ENCODE assay signal across 1 cellular context in the genomic region with DNA sequence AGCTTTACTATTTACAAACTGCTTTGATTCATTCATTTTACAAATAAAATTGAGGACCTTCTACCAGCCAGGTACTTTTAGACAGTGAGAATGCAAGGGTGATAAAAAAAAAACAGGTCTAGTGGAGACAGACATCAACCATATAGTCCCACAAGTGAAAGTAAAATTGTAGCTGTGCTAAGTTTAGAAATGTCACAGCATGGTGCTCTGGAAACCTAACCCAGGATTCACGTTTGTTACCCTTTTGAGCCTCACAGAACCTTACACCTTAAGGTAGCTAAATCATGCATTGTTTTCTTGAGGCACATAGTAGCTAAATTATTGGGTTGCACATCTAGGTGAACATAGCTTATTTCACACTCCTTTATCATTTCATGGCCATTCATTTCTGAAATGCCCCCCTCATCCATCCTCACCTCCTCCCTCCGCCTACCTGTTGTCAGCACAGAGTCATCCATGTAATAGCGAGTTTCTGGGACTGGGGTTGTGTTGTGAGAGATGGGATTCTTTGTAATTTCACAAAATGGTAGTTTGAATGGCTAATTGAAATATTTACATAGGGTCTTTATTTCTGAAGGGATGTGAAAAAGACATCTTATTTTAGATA.
TF ChIP-seq lines count a peak whose summit lies in the region.

No MANE protein-coding gene starts in this region.

TF ChIP-seq in GM23338, 12 proteins besides CTCF, POLR2A, EP300 and RAD21 (continued from another document):
- TF ChIP-seq, protein P1, sequence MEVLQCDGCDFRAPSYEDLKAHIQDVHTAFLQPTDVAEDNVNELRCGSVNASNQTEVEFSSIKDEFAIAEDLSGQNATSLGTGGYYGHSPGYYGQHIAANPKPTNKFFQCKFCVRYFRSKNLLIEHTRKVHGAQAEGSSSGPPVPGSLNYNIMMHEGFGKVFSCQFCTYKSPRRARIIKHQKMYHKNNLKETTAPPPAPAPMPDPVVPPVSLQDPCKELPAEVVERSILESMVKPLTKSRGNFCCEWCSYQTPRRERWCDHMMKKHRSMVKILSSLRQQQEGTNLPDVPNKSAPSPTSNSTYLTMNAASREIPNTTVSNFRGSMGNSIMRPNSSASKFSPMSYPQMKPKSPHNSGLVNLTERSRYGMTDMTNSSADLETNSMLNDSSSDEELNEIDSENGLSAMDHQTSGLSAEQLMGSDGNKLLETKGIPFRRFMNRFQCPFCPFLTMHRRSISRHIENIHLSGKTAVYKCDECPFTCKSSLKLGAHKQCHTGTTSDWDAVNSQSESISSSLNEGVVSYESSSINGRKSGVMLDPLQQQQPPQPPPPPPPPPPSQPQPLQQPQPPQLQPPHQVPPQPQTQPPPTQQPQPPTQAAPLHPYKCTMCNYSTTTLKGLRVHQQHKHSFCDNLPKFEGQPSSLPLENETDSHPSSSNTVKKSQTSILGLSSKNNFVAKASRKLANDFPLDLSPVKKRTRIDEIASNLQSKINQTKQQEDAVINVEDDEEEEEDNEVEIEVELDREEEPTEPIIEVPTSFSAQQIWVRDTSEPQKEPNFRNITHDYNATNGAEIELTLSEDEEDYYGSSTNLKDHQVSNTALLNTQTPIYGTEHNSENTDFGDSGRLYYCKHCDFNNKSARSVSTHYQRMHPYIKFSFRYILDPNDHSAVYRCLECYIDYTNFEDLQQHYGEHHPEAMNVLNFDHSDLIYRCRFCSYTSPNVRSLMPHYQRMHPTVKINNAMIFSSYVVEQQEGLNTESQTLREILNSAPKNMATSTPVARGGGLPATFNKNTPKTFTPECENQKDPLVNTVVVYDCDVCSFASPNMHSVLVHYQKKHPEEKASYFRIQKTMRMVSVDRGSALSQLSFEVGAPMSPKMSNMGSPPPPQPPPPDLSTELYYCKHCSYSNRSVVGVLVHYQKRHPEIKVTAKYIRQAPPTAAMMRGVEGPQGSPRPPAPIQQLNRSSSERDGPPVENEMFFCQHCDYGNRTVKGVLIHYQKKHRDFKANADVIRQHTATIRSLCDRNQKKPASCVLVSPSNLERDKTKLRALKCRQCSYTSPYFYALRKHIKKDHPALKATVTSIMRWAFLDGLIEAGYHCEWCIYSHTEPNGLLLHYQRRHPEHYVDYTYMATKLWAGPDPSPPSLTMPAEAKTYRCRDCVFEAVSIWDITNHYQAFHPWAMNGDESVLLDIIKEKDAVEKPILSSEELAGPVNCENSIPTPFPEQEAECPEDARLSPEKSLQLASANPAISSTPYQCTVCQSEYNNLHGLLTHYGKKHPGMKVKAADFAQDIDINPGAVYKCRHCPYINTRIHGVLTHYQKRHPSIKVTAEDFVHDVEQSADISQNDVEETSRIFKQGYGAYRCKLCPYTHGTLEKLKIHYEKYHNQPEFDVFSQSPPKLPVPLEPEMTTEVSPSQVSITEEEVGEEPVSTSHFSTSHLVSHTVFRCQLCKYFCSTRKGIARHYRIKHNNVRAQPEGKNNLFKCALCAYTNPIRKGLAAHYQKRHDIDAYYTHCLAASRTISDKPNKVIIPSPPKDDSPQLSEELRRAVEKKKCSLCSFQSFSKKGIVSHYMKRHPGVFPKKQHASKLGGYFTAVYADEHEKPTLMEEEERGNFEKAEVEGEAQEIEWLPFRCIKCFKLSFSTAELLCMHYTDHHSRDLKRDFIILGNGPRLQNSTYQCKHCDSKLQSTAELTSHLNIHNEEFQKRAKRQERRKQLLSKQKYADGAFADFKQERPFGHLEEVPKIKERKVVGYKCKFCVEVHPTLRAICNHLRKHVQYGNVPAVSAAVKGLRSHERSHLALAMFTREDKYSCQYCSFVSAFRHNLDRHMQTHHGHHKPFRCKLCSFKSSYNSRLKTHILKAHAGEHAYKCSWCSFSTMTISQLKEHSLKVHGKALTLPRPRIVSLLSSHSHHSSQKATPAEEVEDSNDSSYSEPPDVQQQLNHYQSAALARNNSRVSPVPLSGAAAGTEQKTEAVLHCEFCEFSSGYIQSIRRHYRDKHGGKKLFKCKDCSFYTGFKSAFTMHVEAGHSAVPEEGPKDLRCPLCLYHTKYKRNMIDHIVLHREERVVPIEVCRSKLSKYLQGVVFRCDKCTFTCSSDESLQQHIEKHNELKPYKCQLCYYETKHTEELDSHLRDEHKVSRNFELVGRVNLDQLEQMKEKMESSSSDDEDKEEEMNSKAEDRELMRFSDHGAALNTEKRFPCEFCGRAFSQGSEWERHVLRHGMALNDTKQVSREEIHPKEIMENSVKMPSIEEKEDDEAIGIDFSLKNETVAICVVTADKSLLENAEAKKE (CRISPR knock-in tag; IDR thresholded peaks at IDR 0.05): no peak
- TF ChIP-seq STAT1 (IDR thresholded peaks at IDR 0.05; ENCODE audit: unreplicated experiment): no peak
- TF ChIP-seq, protein P2, sequence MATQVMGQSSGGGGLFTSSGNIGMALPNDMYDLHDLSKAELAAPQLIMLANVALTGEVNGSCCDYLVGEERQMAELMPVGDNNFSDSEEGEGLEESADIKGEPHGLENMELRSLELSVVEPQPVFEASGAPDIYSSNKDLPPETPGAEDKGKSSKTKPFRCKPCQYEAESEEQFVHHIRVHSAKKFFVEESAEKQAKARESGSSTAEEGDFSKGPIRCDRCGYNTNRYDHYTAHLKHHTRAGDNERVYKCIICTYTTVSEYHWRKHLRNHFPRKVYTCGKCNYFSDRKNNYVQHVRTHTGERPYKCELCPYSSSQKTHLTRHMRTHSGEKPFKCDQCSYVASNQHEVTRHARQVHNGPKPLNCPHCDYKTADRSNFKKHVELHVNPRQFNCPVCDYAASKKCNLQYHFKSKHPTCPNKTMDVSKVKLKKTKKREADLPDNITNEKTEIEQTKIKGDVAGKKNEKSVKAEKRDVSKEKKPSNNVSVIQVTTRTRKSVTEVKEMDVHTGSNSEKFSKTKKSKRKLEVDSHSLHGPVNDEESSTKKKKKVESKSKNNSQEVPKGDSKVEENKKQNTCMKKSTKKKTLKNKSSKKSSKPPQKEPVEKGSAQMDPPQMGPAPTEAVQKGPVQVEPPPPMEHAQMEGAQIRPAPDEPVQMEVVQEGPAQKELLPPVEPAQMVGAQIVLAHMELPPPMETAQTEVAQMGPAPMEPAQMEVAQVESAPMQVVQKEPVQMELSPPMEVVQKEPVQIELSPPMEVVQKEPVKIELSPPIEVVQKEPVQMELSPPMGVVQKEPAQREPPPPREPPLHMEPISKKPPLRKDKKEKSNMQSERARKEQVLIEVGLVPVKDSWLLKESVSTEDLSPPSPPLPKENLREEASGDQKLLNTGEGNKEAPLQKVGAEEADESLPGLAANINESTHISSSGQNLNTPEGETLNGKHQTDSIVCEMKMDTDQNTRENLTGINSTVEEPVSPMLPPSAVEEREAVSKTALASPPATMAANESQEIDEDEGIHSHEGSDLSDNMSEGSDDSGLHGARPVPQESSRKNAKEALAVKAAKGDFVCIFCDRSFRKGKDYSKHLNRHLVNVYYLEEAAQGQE (IDR thresholded peaks at IDR 0.05; ENCODE audit: unreplicated experiment): no peak
